1 cellular context compared by ENCODE assay signal in the genomic region with DNA sequence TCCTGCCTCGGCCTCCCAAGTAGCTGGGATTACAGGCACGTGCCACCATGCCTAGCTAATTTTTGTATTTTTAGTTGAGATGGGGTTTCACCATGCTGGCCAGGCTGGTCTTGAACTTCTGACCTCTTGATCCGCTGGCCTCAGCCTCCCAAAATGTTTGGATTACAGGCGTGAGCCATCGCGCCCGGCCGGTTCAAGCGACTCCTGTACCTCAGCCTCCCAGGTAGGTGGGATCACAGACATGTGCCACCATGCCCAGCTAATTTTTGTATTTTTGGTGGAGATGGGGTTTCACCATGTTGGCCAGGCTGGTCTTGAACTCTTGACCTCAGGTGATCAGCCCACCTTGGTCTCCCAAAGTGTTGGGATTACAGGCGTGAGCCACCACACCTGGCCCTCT.
TF ChIP-seq lines count a peak whose summit lies in the region.

No MANE protein-coding gene starts in this region.

TF ChIP-seq in K562, 482 proteins besides CTCF, POLR2A, EP300 and RAD21:
- TF ChIP-seq, protein P1, sequence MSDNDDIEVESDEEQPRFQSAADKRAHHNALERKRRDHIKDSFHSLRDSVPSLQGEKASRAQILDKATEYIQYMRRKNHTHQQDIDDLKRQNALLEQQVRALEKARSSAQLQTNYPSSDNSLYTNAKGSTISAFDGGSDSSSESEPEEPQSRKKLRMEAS (CRISPR knock-in tag; IDR thresholded peaks at IDR 0.05): peak; percentile 15; the same call in 1 of the 2 replicates
TF ChIP-seq in K562: peak in this region for 1; not testable (repeated sequence) for 481.
